Comparison of ENCODE assay signal across 23 cellular contexts in the genomic region with DNA sequence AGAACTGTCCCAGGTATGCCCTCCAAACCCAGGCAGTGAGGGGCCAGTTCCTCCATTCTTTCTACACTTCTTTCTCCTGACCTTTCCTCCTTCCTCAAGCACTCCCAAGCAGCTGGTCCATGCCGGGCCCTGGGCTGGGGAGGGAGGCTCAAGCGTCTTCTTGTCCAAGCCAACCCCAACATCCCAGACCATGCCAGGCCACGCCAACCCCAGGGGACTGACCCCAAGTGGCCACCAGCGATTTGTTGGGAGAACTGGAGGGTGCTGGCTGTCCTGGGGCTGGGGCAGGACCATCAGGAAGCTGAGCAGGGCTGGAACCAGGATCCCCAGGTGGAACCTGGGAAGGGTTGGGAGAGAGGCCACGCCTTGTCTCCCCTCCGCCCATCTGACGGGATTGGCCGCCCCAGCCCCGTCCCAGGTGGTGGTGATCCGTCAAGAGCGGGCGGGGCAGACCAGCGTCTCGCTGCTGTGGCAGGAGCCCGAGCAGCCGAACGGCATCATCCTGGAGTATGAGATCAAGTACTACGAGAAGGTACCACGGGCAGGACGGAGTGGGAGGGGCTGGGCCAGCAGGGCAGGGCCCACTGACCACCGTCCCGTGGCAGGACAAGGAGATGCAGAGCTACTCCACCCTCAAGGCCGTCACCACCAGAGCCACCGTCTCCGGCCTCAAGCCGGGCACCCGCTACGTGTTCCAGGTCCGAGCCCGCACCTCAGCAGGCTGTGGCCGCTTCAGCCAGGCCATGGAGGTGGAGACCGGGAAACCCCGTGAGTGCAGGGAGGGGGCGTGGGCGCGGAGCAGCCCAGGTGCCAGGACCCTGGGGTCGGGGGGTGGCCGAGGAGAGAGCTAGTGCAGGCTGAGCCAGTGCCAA. TPM values are rescaled to one million over a fixed set of nuclear protein-coding genes. Genes with fewer than 3 reads are reported as not detected.
A peak's percentile ranks its signal among the peaks of the same experiment; 100 is the strongest.
DNase-seq lines count a peak whose midpoint lies in the region; ATAC-seq lines count a peak whose summit lies in the region.
"Had no signal": no experiment of that assay in that cellular context is flagged by ENCODE, and none has a peak within 500 bp of the region (broad histone marks: within the 10 kb centered on the region; RNA-seq: fewer than 3 reads in every experiment).

No MANE protein-coding gene starts in this region.

- H3K4me3 Mint-ChIP-seq in activated CD4-positive, alpha-beta T cell treated with anti-CD3 and anti-CD28 coated beads, Interleukin-2, amount 10 ng/mL, durations not matched to agents 7 days and 5 days, result no peak overlapping the region
- H3K4me3 Mint-ChIP-seq: activated naive CD4-positive, alpha-beta T cell treated with anti-CD3 and anti-CD28 coated beads for 36 hours had no signal

- no peak overlapping the region for H2BK5ac ChIP-seq in mesenchymal stem cell (ENCODE audit: low read depth, low read length, poor library complexity, severe bottlenecking)

- H3K4me1 Mint-ChIP-seq in activated CD4-positive, alpha-beta T cell treated with anti-CD3 and anti-CD28 coated beads, Interleukin-2, amount 10 ng/mL, durations not matched to agents 7 days and 5 days, result no peaks in the 10 kb centered on the region

- POLR2A ChIA-PET in activated CD4-positive, alpha-beta T cell treated with anti-CD3 and anti-CD28 coated beads, Interleukin-2, amount 10 ng/mL, durations not matched to agents 7 days and 5 days (lab: Charles Lee), result no interaction called here

- peak; percentile 14 for DNase-seq in left ventricle myocardium superior
- no peak for DNase-seq in left cardiac atrium
- peak; percentile 26 to 84 for DNase-seq in NCI-H526 (lab: John Stamatoyannopoulos, UW)
- DNase-seq in mesenchymal stem cell, result no peak
- DNase-seq in stimulated activated naive CD4-positive, alpha-beta T cell treated with Interleukin-2 at 50 U/mL for 16 hours (lab: John Stamatoyannopoulos, UW), result no peak
- no peak for DNase-seq in pons (ENCODE audit: low spot score)
- no peak for DNase-seq in activated CD4-positive, alpha-beta T cell treated with anti-CD3 and anti-CD28 coated beads, Interleukin-2, amount 10 ng/mL, durations not matched to agents 7 days and 5 days
- DNase-seq: activated CD4-positive, alpha-beta T cell treated with anti-CD3 and anti-CD28 coated beads, Interleukin-2, amount 50 U/mL, for 48 hours; activated naive CD4-positive, alpha-beta T cell treated with anti-CD3 and anti-CD28 coated beads for 36 hours; activated T-cell treated with anti-CD3 and anti-CD28 coated beads, Interleukin-2, amount 50 U/mL, for 1 hour; NCI-H1105; SIG-M5 had no signal

- H3K9ac ChIP-seq in iPS-18a (ENCODE audit: low read length) (no peak overlapping the region), mesenchymal stem cell (ENCODE audit: low read length) (no peak overlapping the region)
- H3K9ac ChIP-seq: BLaER1, KMS-11 had no signal

- WGBS in mesenchymal stem cell, result 36% methylated on average over 38 of the region's 38 CpGs

- H2BK120ac ChIP-seq in mesenchymal stem cell (ENCODE audit: low read depth, low read length), result no peak overlapping the region

- peak overlapping the region; percentile 39 for H3K4me3 ChIP-seq in iPS-18a (ENCODE audit: low read length)
- H3K4me3 ChIP-seq in mesenchymal stem cell (ENCODE audit: insufficient read depth in 1 of 2, low read depth in 1 of 2, low read length in 2 of 2), result no peak overlapping the region
- H3K4me3 ChIP-seq: A549, ascending aorta, BLaER1, HAP-1, hepatocyte, thoracic aorta had no signal

- H3K27me3 Mint-ChIP-seq in activated CD4-positive, alpha-beta T cell treated with anti-CD3 and anti-CD28 coated beads, Interleukin-2, amount 10 ng/mL, durations not matched to agents 7 days and 5 days, result no peaks in the 10 kb centered on the region

- H3K9me3 Mint-ChIP-seq in activated CD4-positive, alpha-beta T cell treated with anti-CD3 and anti-CD28 coated beads, Interleukin-2, amount 10 ng/mL, durations not matched to agents 7 days and 5 days, result no peaks in the 10 kb centered on the region
- H3K9me3 Mint-ChIP-seq: activated naive CD4-positive, alpha-beta T cell treated with anti-CD3 and anti-CD28 coated beads for 36 hours had no signal

- H3K27ac Mint-ChIP-seq in activated CD4-positive, alpha-beta T cell treated with anti-CD3 and anti-CD28 coated beads, Interleukin-2, amount 10 ng/mL, durations not matched to agents 7 days and 5 days, result no peak overlapping the region
- H3K27ac Mint-ChIP-seq: activated naive CD4-positive, alpha-beta T cell treated with anti-CD3 and anti-CD28 coated beads for 36 hours had no signal

- intact Hi-C loops in left ventricle myocardium superior (cut with micrococcal nuclease), result no loop called here
- intact Hi-C loops in left cardiac atrium (cut with DNase I), result no loop called here

- H3K27ac ChIP-seq in iPS-18a (ENCODE audit: low read length) (no peak overlapping the region), mesenchymal stem cell (ENCODE audit: low read length, poor library complexity, severe bottlenecking) (no peak overlapping the region)
- H3K27ac ChIP-seq: A549, ascending aorta, BLaER1, hepatocyte, KMS-11, thoracic aorta had no signal

- H3K14ac ChIP-seq in mesenchymal stem cell (ENCODE audit: low read length in 2 of 2), result no peak overlapping the region

- no peak overlapping the region for H2AFZ ChIP-seq in mesenchymal stem cell (ENCODE audit: low read depth, low read length)
- H2AFZ ChIP-seq: hepatocyte had no signal

- peaks cover 6% of the 10 kb centered on the region for H3K27me3 ChIP-seq in iPS-18a (ENCODE audit: control insufficient read depth, insufficient read depth, low read length)
- peaks cover 63 to 75% of the 10 kb centered on the region in 2 experiments for H3K27me3 ChIP-seq in mesenchymal stem cell (ENCODE audit: control insufficient read depth in 1 of 2, insufficient read depth in 1 of 2, low read length in 2 of 2)
- H3K27me3 ChIP-seq: ascending aorta, BLaER1 had no signal

- no peaks in the 10 kb centered on the region for H3K79me1 ChIP-seq in mesenchymal stem cell (replicated peaks; ENCODE audit: low read length, poor library complexity, severe bottlenecking)

- no peak overlapping the region for H2AK5ac ChIP-seq in mesenchymal stem cell (ENCODE audit: low read length, severe bottlenecking)

- no peak overlapping the region for H2BK12ac ChIP-seq in mesenchymal stem cell (ENCODE audit: low read length in 2 of 2)

- H3K9me3 ChIP-seq in iPS-18a (ENCODE audit: control insufficient read depth, low read depth, low read length) (no peaks in the 10 kb centered on the region), mesenchymal stem cell (ENCODE audit: control insufficient read depth, low read length) (no peaks in the 10 kb centered on the region)
- H3K9me3 ChIP-seq: A549, ascending aorta, BLaER1, HAP-1, thoracic aorta had no signal

- no peak overlapping the region for H3K18ac ChIP-seq in mesenchymal stem cell (ENCODE audit: low read depth in 1 of 2, low read length in 2 of 2)

- no peak overlapping the region for H4K8ac ChIP-seq in mesenchymal stem cell (ENCODE audit: low read length)

- ATAC-seq in left ventricle myocardium superior, result no peak
- no peak for ATAC-seq in left cardiac atrium
- ATAC-seq: A549 had no signal

- H3K36me3 ChIP-seq in iPS-18a (ENCODE audit: control insufficient read depth, low read depth, low read length) (no peaks in the 10 kb centered on the region), mesenchymal stem cell (ENCODE audit: control insufficient read depth in 1 of 2, insufficient read depth in 2 of 2, low read depth in 1 of 2, low read length in 2 of 2) (no peaks in the 10 kb centered on the region)
- H3K36me3 ChIP-seq: ascending aorta, BLaER1, HAP-1, thoracic aorta had no signal

- CTCF ChIA-PET in activated CD4-positive, alpha-beta T cell treated with anti-CD3 and anti-CD28 coated beads, Interleukin-2, amount 10 ng/mL, durations not matched to agents 7 days and 5 days (lab: Charles Lee), result no interaction called here

- no peak overlapping the region for H2BK15ac ChIP-seq in mesenchymal stem cell (ENCODE audit: low read depth, poor library complexity, severe bottlenecking)

- H3K23ac ChIP-seq in mesenchymal stem cell (ENCODE audit: low read length in 2 of 2), result no peak overlapping the region

- H3K4me1 ChIP-seq in iPS-18a (ENCODE audit: control insufficient read depth, low read depth, low read length) (no peaks in the 10 kb centered on the region), mesenchymal stem cell (ENCODE audit: control insufficient read depth, insufficient read depth, low read depth, low read length) (peaks cover 5% of the 10 kb centered on the region)
- H3K4me1 ChIP-seq: A549, ascending aorta, BLaER1, HAP-1 had no signal

- H3K36me3 Mint-ChIP-seq in activated CD4-positive, alpha-beta T cell treated with anti-CD3 and anti-CD28 coated beads, Interleukin-2, amount 10 ng/mL, durations not matched to agents 7 days and 5 days (ENCODE audit: low read depth), result no peaks in the 10 kb centered on the region

- H3K4ac ChIP-seq in mesenchymal stem cell (ENCODE audit: low read depth in 1 of 2, low read length in 2 of 2), result no peak overlapping the region

- H3K4me2 ChIP-seq in mesenchymal stem cell (ENCODE audit: low read length, poor library complexity, severe bottlenecking), result no peak overlapping the region
- H3K4me2 ChIP-seq: A549, BLaER1, hepatocyte, KMS-11 had no signal

- H4K91ac ChIP-seq in mesenchymal stem cell (ENCODE audit: low read length), result no peak overlapping the region

RNA-seq across cellular contexts. Expression of gene EPHA8, which starts 29.9 kb away (rescaled TPM):
- total RNA-seq in left ventricle myocardium superior, result not detected
- total RNA-seq in left cardiac atrium, result not detected
- polyA plus RNA-seq in mesenchymal stem cell (2013, experiment 1 of 2), result not detected
- not detected for polyA plus RNA-seq in mesenchymal stem cell (2013, experiment 2 of 2)
- total RNA-seq in activated CD4-positive, alpha-beta T cell treated with anti-CD3 and anti-CD28 coated beads, Interleukin-2, amount 10 ng/mL, durations not matched to agents 7 days and 5 days, result not detected
- total RNA-seq: activated naive CD4-positive, alpha-beta T cell treated with anti-CD3 and anti-CD28 coated beads for 36 hours; ascending aorta; hepatocyte; mucosa of gallbladder; renal cortical epithelial cell; T-helper 1 cell treated with Interleukin-12 subunit alpha and Interleukin-12 subunit beta and Interleukin-4 antibody, amounts not matched to agents 30 ng/mL and 1 ng/mL, for 36 hours; thoracic aorta had no signal
- polyA plus RNA-seq: A549, hepatocyte had no signal

RNA-seq across cellular contexts. Expression of gene C1QA, which starts 43.3 kb away (rescaled TPM):
- 86.5 TPM for total RNA-seq in left ventricle myocardium superior
- total RNA-seq in left cardiac atrium, result 100 to 1,000 TPM in 1 of 2 donors, 10 to 100 TPM in 1; 95.9 to 254 TPM
- not detected for polyA plus RNA-seq in mesenchymal stem cell (2013, experiment 1 of 2)
- not detected for polyA plus RNA-seq in mesenchymal stem cell (2013, experiment 2 of 2)
- not detected for total RNA-seq in activated CD4-positive, alpha-beta T cell treated with anti-CD3 and anti-CD28 coated beads, Interleukin-2, amount 10 ng/mL, durations not matched to agents 7 days and 5 days
- total RNA-seq: activated naive CD4-positive, alpha-beta T cell treated with anti-CD3 and anti-CD28 coated beads for 36 hours; renal cortical epithelial cell; T-helper 1 cell treated with Interleukin-12 subunit alpha and Interleukin-12 subunit beta and Interleukin-4 antibody, amounts not matched to agents 30 ng/mL and 1 ng/mL, for 36 hours had no signal
- polyA plus RNA-seq: A549 had no signal

RNA-seq across cellular contexts. Expression of gene C1QC, which starts 50.3 kb away (rescaled TPM):
- total RNA-seq in left ventricle myocardium superior, result 93.5 TPM
- 100 to 1,000 TPM; 121 to 292 TPM for total RNA-seq in left cardiac atrium
- polyA plus RNA-seq in mesenchymal stem cell (2013, experiment 1 of 2), result not detected
- polyA plus RNA-seq in mesenchymal stem cell (2013, experiment 2 of 2), result not detected
- total RNA-seq in activated CD4-positive, alpha-beta T cell treated with anti-CD3 and anti-CD28 coated beads, Interleukin-2, amount 10 ng/mL, durations not matched to agents 7 days and 5 days, result not detected
- total RNA-seq: activated naive CD4-positive, alpha-beta T cell treated with anti-CD3 and anti-CD28 coated beads for 36 hours; renal cortical epithelial cell; T-helper 1 cell treated with Interleukin-12 subunit alpha and Interleukin-12 subunit beta and Interleukin-4 antibody, amounts not matched to agents 30 ng/mL and 1 ng/mL, for 36 hours had no signal
- polyA plus RNA-seq: A549 had no signal

RNA-seq across cellular contexts. Expression of gene C1QB, which starts 59.9 kb away (rescaled TPM):
- total RNA-seq in left ventricle myocardium superior (102 TPM), left cardiac atrium (100 to 1,000 TPM; 133 to 356 TPM)
- polyA plus RNA-seq in mesenchymal stem cell (2013, experiment 1 of 2), result not detected
- polyA plus RNA-seq in mesenchymal stem cell (2013, experiment 2 of 2), result not detected
- total RNA-seq in activated CD4-positive, alpha-beta T cell treated with anti-CD3 and anti-CD28 coated beads, Interleukin-2, amount 10 ng/mL, durations not matched to agents 7 days and 5 days, result not detected
- total RNA-seq: activated naive CD4-positive, alpha-beta T cell treated with anti-CD3 and anti-CD28 coated beads for 36 hours; renal cortical epithelial cell; T-helper 1 cell treated with Interleukin-12 subunit alpha and Interleukin-12 subunit beta and Interleukin-4 antibody, amounts not matched to agents 30 ng/mL and 1 ng/mL, for 36 hours had no signal
- polyA plus RNA-seq: A549 had no signal

Comparison
In these comparisons a context has a peak if more than half of its experiments do, and no peak if none do; other contexts are left out.
1. DNase-seq: peak in left ventricle myocardium superior (single experiment) and NCI-H526 (2 of 2); none in left cardiac atrium (single experiment), mesenchymal stem cell (single experiment), stimulated activated naive CD4-positive, alpha-beta T cell treated with Interleukin-2 at 50 U/mL for 16 hours (single experiment), pons (single experiment) and activated CD4-positive, alpha-beta T cell treated with anti-CD3 and anti-CD28 coated beads, Interleukin-2, amount 10 ng/mL, durations not matched to agents 7 days and 5 days (single experiment).
2. RNA of gene C1QA, which starts 43.3 kb away (total RNA-seq): 95.9 to 254 TPM in left cardiac atrium and 86.5 TPM in left ventricle myocardium superior (single experiment); not detected in activated CD4-positive, alpha-beta T cell treated with anti-CD3 and anti-CD28 coated beads, Interleukin-2, amount 10 ng/mL, durations not matched to agents 7 days and 5 days; every median in the first group is over 10 times any median in the second.
3. RNA of gene C1QC, which starts 50.3 kb away (total RNA-seq): 121 to 292 TPM in left cardiac atrium and 93.5 TPM in left ventricle myocardium superior (single experiment); not detected in activated CD4-positive, alpha-beta T cell treated with anti-CD3 and anti-CD28 coated beads, Interleukin-2, amount 10 ng/mL, durations not matched to agents 7 days and 5 days; every median in the first group is over 10 times any median in the second.